In the genomic region with DNA sequence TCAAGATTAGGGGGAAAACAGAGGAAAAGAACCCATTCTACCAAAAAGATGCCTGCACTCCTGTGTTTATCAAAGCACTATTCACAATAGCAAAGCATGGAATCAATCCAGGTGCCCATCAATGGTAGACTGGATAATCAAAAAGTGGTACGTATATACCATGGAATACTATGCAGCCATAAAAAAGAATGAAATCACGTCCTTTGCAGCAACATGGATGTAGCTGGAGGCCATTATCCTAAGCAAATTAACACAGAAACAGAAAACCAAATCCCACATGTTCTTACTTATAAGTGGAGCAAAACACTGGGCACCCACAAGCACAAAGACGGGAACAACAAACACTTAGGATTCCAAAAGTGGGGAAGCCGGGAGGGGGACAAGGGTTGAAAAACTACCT, we compare ENCODE assay signal across 2 cellular contexts. TPM values are rescaled to one million over a fixed set of nuclear protein-coding genes. Genes with fewer than 3 reads are reported as not detected.
"Had no signal": no experiment of that assay in that cellular context is flagged by ENCODE, and none has a peak within 500 bp of the region (broad histone marks: within the 10 kb centered on the region; RNA-seq: fewer than 3 reads in every experiment).

No MANE protein-coding gene starts in this region.

RNA-seq across cellular contexts. Expression of gene TRPV3, which starts 21.1 kb away (rescaled TPM):
- total RNA-seq: dermis blood vessel endothelial cell, endothelial cell of umbilical vein had no signal
